Comparison of ENCODE assay signal across 20 cellular contexts in the genomic region with DNA sequence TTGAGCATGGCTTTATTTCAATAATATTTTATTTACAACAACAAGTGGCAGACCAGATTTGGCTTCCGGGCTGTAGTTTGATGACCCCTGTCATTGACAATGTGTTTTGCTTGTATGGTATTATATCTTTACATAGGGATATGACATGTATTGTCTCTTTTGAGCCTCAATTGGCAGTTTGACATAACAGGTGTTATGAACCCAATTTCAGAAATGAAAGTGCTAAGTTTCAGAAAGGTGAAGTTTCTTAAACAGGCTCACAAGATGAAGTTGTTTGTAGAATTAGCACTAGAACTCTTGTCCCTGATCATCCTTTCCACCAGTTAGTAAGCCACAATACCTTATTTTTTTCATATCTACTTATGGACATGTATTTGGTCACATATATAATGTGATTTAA.
"Had no signal": no experiment of that assay in that cellular context is flagged by ENCODE, and none has a peak within 500 bp of the region (broad histone marks: within the 10 kb centered on the region; RNA-seq: fewer than 3 reads in every experiment).

No MANE protein-coding gene starts in this region.

- H3K27me3 ChIP-seq: brain microvascular endothelial cell, cardiac muscle cell had no signal

- H3K4me3 ChIP-seq: cardiac muscle cell, SK-N-MC had no signal

- H3K27ac ChIP-seq: brain microvascular endothelial cell, cardiac muscle cell, SK-N-MC, VCaP had no signal

- H3K36me3 ChIP-seq: brain microvascular endothelial cell, cardiac muscle cell had no signal

- ATAC-seq: activated CD4-positive, alpha-beta T cell treated with anti-CD3 and anti-CD28 coated beads for 36 hours; activated CD8-positive, alpha-beta T cell treated with anti-CD3 and anti-CD28 coated beads for 36 hours; activated T-cell treated with anti-CD3 and anti-CD28 coated beads, Interleukin-2, amount 50 U/mL, for 72 hours; Right ventricle myocardium inferior; T-cell had no signal

- DNase-seq: activated CD4-positive, alpha-beta T cell treated with anti-CD3 and anti-CD28 coated beads for 36 hours; activated CD8-positive, alpha-beta memory T cell treated with anti-CD3 and anti-CD28 coated beads, Interleukin-2, amount 50 U/mL, for 4 hours; activated CD8-positive, alpha-beta T cell treated with anti-CD3 and anti-CD28 coated beads for 36 hours; activated gamma-delta T cell treated with Interleukin-2 at 50 U/mL for 16 hours; activated naive CD4-positive, alpha-beta T cell treated with anti-CD3 and anti-CD28 coated beads, Interleukin-2, amount 10 ng/mL, durations not matched to agents 7 days and 5 days; activated naive CD8-positive, alpha-beta T cell treated with anti-CD3 and anti-CD28 coated beads for 36 hours; activated T-cell treated with anti-CD3 and anti-CD28 coated beads, Interleukin-2, amount 50 U/mL, for 72 hours; brain microvascular endothelial cell; NCI-H1105; NCI-H1436; NCI-H1694 treated with DMSO at 0.1 percent for 48 hours; NCI-H2029 treated with DMSO at 0.1 percent for 48 hours; NCI-H510A treated with DMSO at 0.1 percent for 48 hours; NCI-H69; RPMI8226; T-cell had no signal
